Comparison of ENCODE assay signal across 8 cellular contexts in genomic region chr1:182602945-182603645, GRCh38. TPM values are rescaled to one million over a fixed set of nuclear protein-coding genes. Genes with fewer than 3 reads are reported as not detected.
A peak's percentile ranks its signal among the peaks of the same experiment; 100 is the strongest.
DNase-seq lines count a peak whose midpoint lies in the region; ATAC-seq and TF ChIP-seq lines count a peak whose summit lies in the region.

No MANE protein-coding gene starts in this region.

- no peak for ATAC-seq in HG03565 (IDR thresholded peaks at IDR 0.05; ENCODE audit: unreplicated experiment)
- no peak for ATAC-seq in HG02938 (IDR thresholded peaks at IDR 0.05; ENCODE audit: unreplicated experiment)

- intact Hi-C loops in Calu3 (cut with micrococcal nuclease; ENCODE audit: unreplicated experiment) (no loop called here), breast epithelium (cut with DNase I; ENCODE audit: low total_unique reads) (loop anchor here (5.0 kb wide), 1 partner anchor 179 kb away; no protein-coding TSS in a partner anchor)

- no peaks in the 10 kb centered on the region for H3K9me3 ChIP-seq in Karpas-422 (ENCODE audit: low read length)
- no peaks in the 10 kb centered on the region for H3K9me3 ChIP-seq in breast epithelium
- no peaks in the 10 kb centered on the region for H3K9me3 ChIP-seq in osteoblast (ENCODE audit: low read depth, low read length)

- H3K27ac ChIP-seq in Karpas-422 (ENCODE audit: low read length) (peak overlapping the region; percentile 73), breast epithelium (peak overlapping the region; percentile 45 to 69), osteoblast (ENCODE audit: low read depth, low read length) (no peak overlapping the region)

- H3K36me3 Mint-ChIP-seq in Calu3 (ENCODE audit: insufficient read depth, unreplicated experiment), result peaks cover 15% of the 10 kb centered on the region

- TF ChIP-seq POLR2A in breast epithelium (IDR thresholded peaks at IDR 0.05), result no peak

- H4K20me1 ChIP-seq in Karpas-422 (ENCODE audit: insufficient read depth, low read depth, low read length) (peaks cover 37% of the 10 kb centered on the region), osteoblast (ENCODE audit: insufficient read depth, low read length) (no peaks in the 10 kb centered on the region)

- no peak for DNase-seq in Calu3
- DNase-seq in Karpas-422, result peak; percentile 65
- DNase-seq in breast epithelium (ENCODE audit: low spot score in 2 of 2), result no peak
- peak; percentile 87 for DNase-seq in osteoblast (ENCODE audit: insufficient read length, low spot score, missing footprints)
- DNase-seq in ecto neural progenitor cell (ENCODE audit: low spot score), result no peak
- no peak for DNase-seq in SW 1271 (lab: John Stamatoyannopoulos, UW)

- H3K4me3 Mint-ChIP-seq in Calu3 (ENCODE audit: low read depth, unreplicated experiment), result peak overlapping the region; percentile 77

- no peaks in the 10 kb centered on the region for H3K27me3 ChIP-seq in Karpas-422 (ENCODE audit: low read length)
- no peaks in the 10 kb centered on the region for H3K27me3 ChIP-seq in breast epithelium
- peaks cover 3% of the 10 kb centered on the region for H3K27me3 ChIP-seq in osteoblast (ENCODE audit: insufficient read depth, low read length)

- peaks cover 8% of the 10 kb centered on the region for H3K79me2 ChIP-seq in Karpas-422 (ENCODE audit: low read length)
- no peaks in the 10 kb centered on the region for H3K79me2 ChIP-seq in osteoblast (ENCODE audit: insufficient read depth, low read length)

- H3K4me1 Mint-ChIP-seq in Calu3 (ENCODE audit: low read depth, unreplicated experiment), result no peaks in the 10 kb centered on the region

- H3K9me3 Mint-ChIP-seq in Calu3 (ENCODE audit: low read depth, unreplicated experiment), result no peaks in the 10 kb centered on the region

- peak overlapping the region; percentile 93 for H3K4me2 ChIP-seq in Karpas-422 (ENCODE audit: low read depth, low read length, poor library complexity, severe bottlenecking)
- peak overlapping the region; percentile 81 for H3K4me2 ChIP-seq in osteoblast (ENCODE audit: insufficient read depth, low read length)

- peaks cover 50% of the 10 kb centered on the region for H3K4me1 ChIP-seq in Karpas-422 (ENCODE audit: low read length)
- H3K4me1 ChIP-seq in breast epithelium, result peaks cover 0 to 16% of the 10 kb centered on the region in 2 donors
- H3K4me1 ChIP-seq in osteoblast (ENCODE audit: insufficient read depth, low read length), result peaks cover 10% of the 10 kb centered on the region

- no peak overlapping the region for H3K27ac Mint-ChIP-seq in Calu3 (ENCODE audit: unreplicated experiment)

- no peaks in the 10 kb centered on the region for H3K9me2 ChIP-seq in Karpas-422 (replicated peaks; ENCODE audit: insufficient read depth, low read length)

- no peak overlapping the region for H2AFZ ChIP-seq in Karpas-422 (ENCODE audit: low read length)
- no peak overlapping the region for H2AFZ ChIP-seq in osteoblast (ENCODE audit: low read length)

- H3K4me3 ChIP-seq in Karpas-422 (ENCODE audit: low read length) (peak overlapping the region; percentile 88), breast epithelium (peak overlapping the region; percentile 47 to 73 (median 57)), osteoblast (ENCODE audit: insufficient read depth, low read length) (no peak overlapping the region)

- CTCF ChIA-PET in Calu3 (lab: Charles Lee), result interaction anchor here (0.7 to 14.5 kb wide), 2 partner anchors 181 to 187 kb away, joined by 3 to 226 read pairs; partner anchors contain the start of gene NPL

- BruUV-seq in Calu3 (replicated peaks; lab: Mats Ljungman, UMichigan), result TSS peak; percentile 43

- H3K36me3 ChIP-seq in Karpas-422 (ENCODE audit: insufficient read depth, low read length) (peaks cover 32% of the 10 kb centered on the region), breast epithelium (no peaks in the 10 kb centered on the region), osteoblast (ENCODE audit: insufficient read depth, low read length) (no peaks in the 10 kb centered on the region)

- TF ChIP-seq CTCF in Calu3 (IDR thresholded peaks at IDR 0.05; ENCODE audit: unreplicated experiment), result no peak
- TF ChIP-seq CTCF in breast epithelium (IDR thresholded peaks at IDR 0.05), result no peak
- no peak for TF ChIP-seq CTCF in osteoblast (IDR thresholded peaks at IDR 0.05; ENCODE audit: extremely low read depth, low read depth, low read length)

- H3K27me3 Mint-ChIP-seq in Calu3 (ENCODE audit: unreplicated experiment), result peaks cover 17% of the 10 kb centered on the region

- H3K9ac ChIP-seq in Karpas-422 (ENCODE audit: low read length), result peak overlapping the region; percentile 96

RNA-seq across cellular contexts. Expression of gene RGS16, which starts 1.1 kb away (rescaled TPM):
- total RNA-seq in Calu3 (2022) (1.2 and 1.7 TPM in 2 replicates), breast epithelium (1 to 10 TPM; 1.3 to 6.3 (median 2.3) TPM), osteoblast (under 0.01 and 0.29 TPM in 2 replicates)
- total RNA-seq in Karpas-422 (2014; rRNA removed; shearing (Covaris generic); ENCODE audit: low replicate concordance), result 19.0 and 27.7 TPM in 2 replicates

RNA-seq across cellular contexts. Expression of gene RNASEL, which starts 14.0 kb away (rescaled TPM):
- 7.0 and 10.0 TPM in 2 replicates for total RNA-seq in Calu3 (2022)
- 11.8 and 17.3 TPM in 2 replicates for total RNA-seq in Karpas-422 (2014; rRNA removed; shearing (Covaris generic); ENCODE audit: low replicate concordance)
- 10 to 100 TPM; 10.7 to 14.8 (median 10.8) TPM for total RNA-seq in breast epithelium
- 7.2 and 9.1 TPM in 2 replicates for total RNA-seq in osteoblast

Comparison
In these comparisons a context has a peak if more than half of its experiments do, and no peak if none do; other contexts are left out.
1. DNase-seq: peak in Karpas-422 (single experiment) and osteoblast (single experiment); none in Calu3 (single experiment), breast epithelium (0 of 2), ecto neural progenitor cell (single experiment) and SW 1271 (0 of 2).